In genomic region chr5:137754961-137755762, GRCh38 we compare ENCODE assay signal across 1 cellular context.
A peak's percentile ranks its signal among the peaks of the same experiment; 100 is the strongest.
TF ChIP-seq lines count a peak whose summit lies in the region.

No MANE protein-coding gene starts in this region.

TF ChIP-seq in K562, 482 proteins besides CTCF, POLR2A, EP300 and RAD21 (continues in another document):
- TF ChIP-seq ETS1 (conservative IDR thresholded peaks at IDR 0.05; ENCODE audit: control insufficient read depth, low read depth, low read length) (0 out of 2 replicates have a peak, but pooled peaks have one; percentile 44), ZNF551 (CRISPR knock-in tag; IDR thresholded peaks at IDR 0.05) (no peak), RUNX1 (IDR thresholded peaks at IDR 0.05; ENCODE audit: low read depth) (no peak), MAX (CRISPR knock-in tag; IDR thresholded peaks at IDR 0.05) (peak; percentile 47), ELF1 (tag; IDR thresholded peaks at IDR 0.05) (no peak; the same call in 1 of the 2 replicates), RBM34 (IDR thresholded peaks at IDR 0.05; ENCODE audit: borderline replicate concordance, insufficient read depth, low read length) (no peak), HDAC8 (tag; IDR thresholded peaks at IDR 0.05) (peak; percentile 70; the same call in 1 of the 2 replicates), HMBOX1 (IDR thresholded peaks at IDR 0.05) (no peak), NONO (IDR thresholded peaks at IDR 0.05; ENCODE audit: low read depth in 2 of 2, low read length in 1 of 2) (no peak), THRAP3 (IDR thresholded peaks at IDR 0.05; ENCODE audit: borderline replicate concordance) (no peak), ZNF324 (CRISPR knock-in tag; IDR thresholded peaks at IDR 0.05) (no peak), ARID1B (IDR thresholded peaks at IDR 0.05) (no peak), LCOR (CRISPR knock-in tag; IDR thresholded peaks at IDR 0.05) (peak; percentile 96; the same call in 1 of the 2 replicates), ZNF436 (CRISPR knock-in tag; IDR thresholded peaks at IDR 0.05) (no peak), KDM1A (IDR thresholded peaks at IDR 0.05) (no peak), REST (CRISPR knock-in tag; IDR thresholded peaks at IDR 0.05; ENCODE audit: low read depth) (no peak), HOMEZ (CRISPR knock-in tag; IDR thresholded peaks at IDR 0.05) (no peak), NFATC3 (IDR thresholded peaks at IDR 0.05) (no peak), RERE (CRISPR knock-in tag; IDR thresholded peaks at IDR 0.05; ENCODE audit: borderline replicate concordance) (no peak; the same call in 1 of the 2 replicates), FOXJ3 (CRISPR knock-in tag; IDR thresholded peaks at IDR 0.05) (no peak), MLX (CRISPR knock-in tag; conservative IDR thresholded peaks at IDR 0.05) (no peak), MXI1 (IDR thresholded peaks at IDR 0.05; ENCODE audit: low read depth, low read length) (no peak), PHF8 (IDR thresholded peaks at IDR 0.05; ENCODE audit: borderline replicate concordance, low read length) (no peak), CUX1 (CRISPR knock-in tag; IDR thresholded peaks at IDR 0.05) (no peak), NFRKB (IDR thresholded peaks at IDR 0.05; ENCODE audit: low read depth) (peak; percentile 27; the same call in 1 of the 2 replicates), TEAD4 (IDR thresholded peaks at IDR 0.05; ENCODE audit: low read length) (no peak), TEAD4 (CRISPR knock-in tag; IDR thresholded peaks at IDR 0.05; ENCODE audit: borderline replicate concordance) (no peak), TRIM24 (IDR thresholded peaks at IDR 0.05) (no peak), TBL1XR1 (IDR thresholded peaks at IDR 0.05; ENCODE audit: low read length in 2 of 2) (no peak), PRDM10 (IDR thresholded peaks at IDR 0.05; ENCODE audit: partially characterized antibody) (no peak), CBFA2T2 (conservative IDR thresholded peaks at IDR 0.05) (no peak), HDGF (IDR thresholded peaks at IDR 0.05) (no peak), SAFB (IDR thresholded peaks at IDR 0.05; ENCODE audit: borderline replicate concordance, low read depth, low read length) (no peak), SLC30A9 (CRISPR knock-in tag; IDR thresholded peaks at IDR 0.05) (no peak)
